ENCODE assay signal across 1 cellular context in the genomic region with DNA sequence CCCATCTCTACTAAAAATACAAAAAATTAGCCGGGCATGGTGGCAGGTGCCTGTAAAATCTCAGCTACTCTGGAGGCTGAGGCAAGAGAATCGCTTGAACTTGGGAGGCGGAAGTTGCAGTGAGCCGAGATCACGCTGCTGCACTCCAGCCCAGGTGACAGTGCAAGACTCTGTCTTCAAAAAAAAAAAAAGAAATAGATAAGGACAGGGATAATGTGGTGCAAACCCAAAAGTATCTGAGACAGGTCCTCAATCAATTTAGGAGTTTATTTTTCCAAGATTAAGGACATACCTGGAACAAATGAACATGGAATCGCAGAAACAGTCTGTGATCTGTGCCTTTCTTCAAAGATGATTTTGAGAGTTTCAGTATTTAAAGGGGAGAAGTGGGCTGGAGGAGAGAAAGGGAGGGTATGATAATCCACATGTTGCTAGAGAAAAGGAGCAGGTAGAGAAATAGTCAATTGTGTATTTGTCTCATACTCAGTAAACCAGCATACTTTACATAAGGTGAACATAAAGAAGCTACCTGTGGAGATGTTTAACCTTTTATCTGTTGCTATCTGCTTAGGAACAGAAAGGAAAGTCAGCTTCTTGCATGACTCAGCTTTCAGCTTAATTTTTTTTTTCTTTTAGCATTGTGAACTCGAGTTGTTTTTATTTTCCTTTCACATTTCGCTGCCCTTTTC.
TF ChIP-seq lines count a peak whose summit lies in the region.

No MANE protein-coding gene starts in this region.

TF ChIP-seq in K562, 482 proteins besides CTCF, POLR2A, EP300 and RAD21 (continued from another document and continues in another):
- peak; percentile 58; the same call in 1 of the 2 replicates for TF ChIP-seq ETV1 (tag; conservative IDR thresholded peaks at IDR 0.05; ENCODE audit: low read depth)
- no peak for TF ChIP-seq PBX2 (CRISPR knock-in tag; IDR thresholded peaks at IDR 0.05; ENCODE audit: low read depth)
- 0 out of 2 replicates have a peak, but pooled peaks have one; percentile 5 for TF ChIP-seq PBX2 (tag; conservative IDR thresholded peaks at IDR 0.05; ENCODE audit: low read depth)
- TF ChIP-seq SMARCE1 (IDR thresholded peaks at IDR 0.05): peak; percentile 82
- TF ChIP-seq ELF1 (tag; IDR thresholded peaks at IDR 0.05): peak; percentile 47
- peak in 1 of 2 experiments; percentile 61; a peak in 2 of 4 replicates for TF ChIP-seq HDAC1 (IDR thresholded peaks at IDR 0.05)
- TF ChIP-seq JUND (IDR thresholded peaks at IDR 0.05; ENCODE audit: borderline replicate concordance, low read depth, low read length): peak; percentile 63; the same call in 1 of the 2 replicates
- TF ChIP-seq JUND (tag; IDR thresholded peaks at IDR 0.05; ENCODE audit: borderline replicate concordance, low read depth, low read length): no peak; the same call in 1 of the 3 replicates
- TF ChIP-seq KLF10 (CRISPR knock-in tag; IDR thresholded peaks at IDR 0.05): no peak
- TF ChIP-seq NBN (IDR thresholded peaks at IDR 0.05; ENCODE audit: low read depth): peak; percentile 78; the same call in 1 of the 2 replicates
- TF ChIP-seq ATF1 (CRISPR knock-in tag; IDR thresholded peaks at IDR 0.05): no peak
- TF ChIP-seq ATF1 (tag; IDR thresholded peaks at IDR 0.05): 0 out of 2 replicates have a peak, but pooled peaks have one; percentile 18
- TF ChIP-seq BRD9 (IDR thresholded peaks at IDR 0.05; ENCODE audit: low read depth, partially characterized antibody): no peak
- peak in 1 of 2 experiments; percentile 42; a peak in 1 of 4 replicates for TF ChIP-seq RCOR1 (IDR thresholded peaks at IDR 0.05; ENCODE audit: borderline replicate concordance in 1 of 2, low read depth in 2 of 2, low read length in 2 of 2)
- peak; percentile 96 for TF ChIP-seq MAFG (tag; conservative IDR thresholded peaks at IDR 0.05)
- TF ChIP-seq, protein P1, sequence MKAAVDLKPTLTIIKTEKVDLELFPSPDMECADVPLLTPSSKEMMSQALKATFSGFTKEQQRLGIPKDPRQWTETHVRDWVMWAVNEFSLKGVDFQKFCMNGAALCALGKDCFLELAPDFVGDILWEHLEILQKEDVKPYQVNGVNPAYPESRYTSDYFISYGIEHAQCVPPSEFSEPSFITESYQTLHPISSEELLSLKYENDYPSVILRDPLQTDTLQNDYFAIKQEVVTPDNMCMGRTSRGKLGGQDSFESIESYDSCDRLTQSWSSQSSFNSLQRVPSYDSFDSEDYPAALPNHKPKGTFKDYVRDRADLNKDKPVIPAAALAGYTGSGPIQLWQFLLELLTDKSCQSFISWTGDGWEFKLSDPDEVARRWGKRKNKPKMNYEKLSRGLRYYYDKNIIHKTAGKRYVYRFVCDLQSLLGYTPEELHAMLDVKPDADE (conservative IDR thresholded peaks at IDR 0.05; ENCODE audit: control insufficient read depth, low read depth, low read length): no peak
- TF ChIP-seq, protein P2, sequence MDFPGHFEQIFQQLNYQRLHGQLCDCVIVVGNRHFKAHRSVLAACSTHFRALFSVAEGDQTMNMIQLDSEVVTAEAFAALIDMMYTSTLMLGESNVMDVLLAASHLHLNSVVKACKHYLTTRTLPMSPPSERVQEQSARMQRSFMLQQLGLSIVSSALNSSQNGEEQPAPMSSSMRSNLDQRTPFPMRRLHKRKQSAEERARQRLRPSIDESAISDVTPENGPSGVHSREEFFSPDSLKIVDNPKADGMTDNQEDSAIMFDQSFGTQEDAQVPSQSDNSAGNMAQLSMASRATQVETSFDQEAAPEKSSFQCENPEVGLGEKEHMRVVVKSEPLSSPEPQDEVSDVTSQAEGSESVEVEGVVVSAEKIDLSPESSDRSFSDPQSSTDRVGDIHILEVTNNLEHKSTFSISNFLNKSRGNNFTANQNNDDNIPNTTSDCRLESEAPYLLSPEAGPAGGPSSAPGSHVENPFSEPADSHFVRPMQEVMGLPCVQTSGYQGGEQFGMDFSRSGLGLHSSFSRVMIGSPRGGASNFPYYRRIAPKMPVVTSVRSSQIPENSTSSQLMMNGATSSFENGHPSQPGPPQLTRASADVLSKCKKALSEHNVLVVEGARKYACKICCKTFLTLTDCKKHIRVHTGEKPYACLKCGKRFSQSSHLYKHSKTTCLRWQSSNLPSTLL (IDR thresholded peaks at IDR 0.05): no peak
- TF ChIP-seq GATAD2B (IDR thresholded peaks at IDR 0.05; ENCODE audit: borderline replicate concordance): peak; percentile 85
- no peak for TF ChIP-seq BDP1 (IDR thresholded peaks at IDR 0.05; ENCODE audit: insufficient read depth, insufficient read length)
- TF ChIP-seq MTA2 (IDR thresholded peaks at IDR 0.05; ENCODE audit: low read depth): 0 out of 2 replicates have a peak, but pooled peaks have one; percentile 28
- TF ChIP-seq C11orf30 (IDR thresholded peaks at IDR 0.05; ENCODE audit: low read depth): peak; percentile 93
- peak in 1 of 2 experiments; percentile 30 for TF ChIP-seq NCOA2 (IDR thresholded peaks at IDR 0.05; ENCODE audit: partially characterized antibody in 2 of 2)
- TF ChIP-seq, protein P3, sequence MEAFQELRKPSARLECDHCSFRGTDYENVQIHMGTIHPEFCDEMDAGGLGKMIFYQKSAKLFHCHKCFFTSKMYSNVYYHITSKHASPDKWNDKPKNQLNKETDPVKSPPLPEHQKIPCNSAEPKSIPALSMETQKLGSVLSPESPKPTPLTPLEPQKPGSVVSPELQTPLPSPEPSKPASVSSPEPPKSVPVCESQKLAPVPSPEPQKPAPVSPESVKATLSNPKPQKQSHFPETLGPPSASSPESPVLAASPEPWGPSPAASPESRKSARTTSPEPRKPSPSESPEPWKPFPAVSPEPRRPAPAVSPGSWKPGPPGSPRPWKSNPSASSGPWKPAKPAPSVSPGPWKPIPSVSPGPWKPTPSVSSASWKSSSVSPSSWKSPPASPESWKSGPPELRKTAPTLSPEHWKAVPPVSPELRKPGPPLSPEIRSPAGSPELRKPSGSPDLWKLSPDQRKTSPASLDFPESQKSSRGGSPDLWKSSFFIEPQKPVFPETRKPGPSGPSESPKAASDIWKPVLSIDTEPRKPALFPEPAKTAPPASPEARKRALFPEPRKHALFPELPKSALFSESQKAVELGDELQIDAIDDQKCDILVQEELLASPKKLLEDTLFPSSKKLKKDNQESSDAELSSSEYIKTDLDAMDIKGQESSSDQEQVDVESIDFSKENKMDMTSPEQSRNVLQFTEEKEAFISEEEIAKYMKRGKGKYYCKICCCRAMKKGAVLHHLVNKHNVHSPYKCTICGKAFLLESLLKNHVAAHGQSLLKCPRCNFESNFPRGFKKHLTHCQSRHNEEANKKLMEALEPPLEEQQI (IDR thresholded peaks at IDR 0.05): 0 out of 2 replicates have a peak, but pooled peaks have one; percentile 31
- TF ChIP-seq E2F5 (CRISPR knock-in tag; IDR thresholded peaks at IDR 0.05): no peak
- no peak for TF ChIP-seq NEUROD1 (IDR thresholded peaks at IDR 0.05; ENCODE audit: borderline replicate concordance, low read depth, low read length, partially characterized antibody)
- TF ChIP-seq ZNF184 (CRISPR knock-in tag; IDR thresholded peaks at IDR 0.05): no peak
- no peak for TF ChIP-seq GMEB1 (CRISPR knock-in tag; IDR thresholded peaks at IDR 0.05)
- no peak for TF ChIP-seq CREB5 (CRISPR knock-in tag; IDR thresholded peaks at IDR 0.05)
- peak; percentile 50 for TF ChIP-seq EP400 (IDR thresholded peaks at IDR 0.05)
- TF ChIP-seq FOXJ2 (tag; IDR thresholded peaks at IDR 0.05): no peak
- TF ChIP-seq DNMT1 (IDR thresholded peaks at IDR 0.05): no peak
- 0 out of 2 replicates have a peak, but pooled peaks have one; percentile 45 for TF ChIP-seq MIER1 (IDR thresholded peaks at IDR 0.05; ENCODE audit: low read depth)
- peak; percentile 68 for TF ChIP-seq ZNF766 (CRISPR knock-in tag; conservative IDR thresholded peaks at IDR 0.05)
- TF ChIP-seq ZNF134 (CRISPR knock-in tag; conservative IDR thresholded peaks at IDR 0.05): no peak
- peak; percentile 59 for TF ChIP-seq GABPA (tag; conservative IDR thresholded peaks at IDR 0.05; ENCODE audit: low read depth)
- TF ChIP-seq GATAD2A (IDR thresholded peaks at IDR 0.05): peak; percentile 92
- TF ChIP-seq, protein P4, sequence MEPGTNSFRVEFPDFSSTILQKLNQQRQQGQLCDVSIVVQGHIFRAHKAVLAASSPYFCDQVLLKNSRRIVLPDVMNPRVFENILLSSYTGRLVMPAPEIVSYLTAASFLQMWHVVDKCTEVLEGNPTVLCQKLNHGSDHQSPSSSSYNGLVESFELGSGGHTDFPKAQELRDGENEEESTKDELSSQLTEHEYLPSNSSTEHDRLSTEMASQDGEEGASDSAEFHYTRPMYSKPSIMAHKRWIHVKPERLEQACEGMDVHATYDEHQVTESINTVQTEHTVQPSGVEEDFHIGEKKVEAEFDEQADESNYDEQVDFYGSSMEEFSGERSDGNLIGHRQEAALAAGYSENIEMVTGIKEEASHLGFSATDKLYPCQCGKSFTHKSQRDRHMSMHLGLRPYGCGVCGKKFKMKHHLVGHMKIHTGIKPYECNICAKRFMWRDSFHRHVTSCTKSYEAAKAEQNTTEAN (CRISPR knock-in tag; IDR thresholded peaks at IDR 0.05): no peak
- TF ChIP-seq VEZF1 (CRISPR knock-in tag; IDR thresholded peaks at IDR 0.05): no peak
- no peak for TF ChIP-seq MTF1 (CRISPR knock-in tag; IDR thresholded peaks at IDR 0.05; ENCODE audit: borderline replicate concordance)
